ENCODE assay signal across 2 cellular contexts in genomic region chr19:11203194-11204075, GRCh38.
TF ChIP-seq lines count a peak whose summit lies in the region.

No MANE protein-coding gene starts in this region.

TF ChIP-seq in SK-N-SH treated with all-trans-retinoic acid at 6 μM for 48 hours, 23 proteins besides CTCF, POLR2A, EP300 and RAD21:
- TF ChIP-seq ISL1 (CRISPR knock-in tag; IDR thresholded peaks at IDR 0.05): no peak
- TF ChIP-seq PATZ1 (CRISPR knock-in tag; IDR thresholded peaks at IDR 0.05; ENCODE audit: borderline replicate concordance): peak; percentile 11; the same call in 1 of the 2 replicates
- TF ChIP-seq BACH2 (CRISPR knock-in tag; IDR thresholded peaks at IDR 0.05; ENCODE audit: borderline replicate concordance): no peak
TF ChIP-seq in SK-N-SH treated with all-trans-retinoic acid at 6 μM for 48 hours: peak in this region for 1.

TF ChIP-seq in K562, 482 proteins besides CTCF, POLR2A, EP300 and RAD21 (continues in another document):
- TF ChIP-seq GATA2 (CRISPR knock-in tag; IDR thresholded peaks at IDR 0.05) (peak; percentile 27; the same call in 1 of the 2 replicates), L3MBTL2 (IDR thresholded peaks at IDR 0.05) (0 out of 2 replicates have a peak, but pooled peaks have one; percentile 16), MAZ (CRISPR knock-in tag; conservative IDR thresholded peaks at IDR 0.05 in 1 of 2, IDR thresholded peaks at IDR 0.05 in 1 of 2) (peak; percentile 45 to 71; a peak in 3 of 4 replicates), ARID2 (IDR thresholded peaks at IDR 0.05) (peak; percentile 74; the same call in 1 of the 2 replicates), BRCA1 (IDR thresholded peaks at IDR 0.05) (no peak), BRCA1 (CRISPR knock-in tag; IDR thresholded peaks at IDR 0.05) (no peak), LEF1 (IDR thresholded peaks at IDR 0.05) (no peak), HCFC1 (IDR thresholded peaks at IDR 0.05; ENCODE audit: low read depth, low read length) (no peak), CSDE1 (IDR thresholded peaks at IDR 0.05) (no peak), DNMT1 (IDR thresholded peaks at IDR 0.05) (no peak), GTF2E2 (tag; IDR thresholded peaks at IDR 0.05) (no peak), ZSCAN29 (IDR thresholded peaks at IDR 0.05) (no peak), RFX1 (IDR thresholded peaks at IDR 0.05) (no peak), ZNF780A (CRISPR knock-in tag; IDR thresholded peaks at IDR 0.05) (no peak), ZNF395 (CRISPR knock-in tag; IDR thresholded peaks at IDR 0.05) (peak; percentile 56; the same call in 1 of the 2 replicates), CBX2 (IDR thresholded peaks at IDR 0.05; ENCODE audit: insufficient read depth, low read length, poor library complexity, severe bottlenecking) (no peak), ZNF280A (IDR thresholded peaks at IDR 0.05; ENCODE audit: low read depth, partially characterized antibody) (no peak), CHD7 (IDR thresholded peaks at IDR 0.05; ENCODE audit: low read depth, low read length) (no peak), MEF2D (tag; conservative IDR thresholded peaks at IDR 0.05; ENCODE audit: low read depth) (peak; percentile 80), TCF3 (CRISPR knock-in tag; IDR thresholded peaks at IDR 0.05) (no peak; the same call in 1 of the 2 replicates), C11orf30 (IDR thresholded peaks at IDR 0.05; ENCODE audit: low read depth) (no peak), MYBL2 (IDR thresholded peaks at IDR 0.05; ENCODE audit: low read depth) (no peak), MYBL2 (CRISPR knock-in tag; IDR thresholded peaks at IDR 0.05; ENCODE audit: borderline replicate concordance) (no peak), MAFF (IDR thresholded peaks at IDR 0.05; ENCODE audit: low read length) (no peak), STAT5A (IDR thresholded peaks at IDR 0.05; ENCODE audit: borderline replicate concordance, low read length) (no peak), PRMT5 (CRISPR knock-in tag; IDR thresholded peaks at IDR 0.05) (no peak), ZFPM2 (CRISPR knock-in tag; IDR thresholded peaks at IDR 0.05) (no peak), POLR2AphosphoS2 (IDR thresholded peaks at IDR 0.05; ENCODE audit: low read length) (no peak), KLF13 (tag; IDR thresholded peaks at IDR 0.05; ENCODE audit: borderline replicate concordance, low read depth) (no peak), NR3C1 (CRISPR knock-in tag; IDR thresholded peaks at IDR 0.05) (no peak), SMARCA5 (IDR thresholded peaks at IDR 0.05) (no peak), HDAC1 (IDR thresholded peaks at IDR 0.05) (no peak; a peak in 1 of 4 replicates), ZMIZ1 (IDR thresholded peaks at IDR 0.05; ENCODE audit: low read depth in 2 of 2, low read length in 2 of 2) (no peak), ZBTB33 (CRISPR knock-in tag; IDR thresholded peaks at IDR 0.05) (no peak; the same call in 1 of the 2 replicates), ZNF143 (CRISPR knock-in tag; IDR thresholded peaks at IDR 0.05) (no peak), GATAD2B (IDR thresholded peaks at IDR 0.05; ENCODE audit: borderline replicate concordance) (no peak), ZNF384 (IDR thresholded peaks at IDR 0.05; ENCODE audit: low read depth, low read length) (no peak), SRSF1 (IDR thresholded peaks at IDR 0.05; ENCODE audit: low read depth, low read length) (no peak), SMAD2 (IDR thresholded peaks at IDR 0.05; ENCODE audit: low read depth, low read length) (no peak), POLR2G (IDR thresholded peaks at IDR 0.05; ENCODE audit: low read depth, low read length) (no peak), GABPB1 (CRISPR knock-in tag; IDR thresholded peaks at IDR 0.05) (no peak), PHF8 (IDR thresholded peaks at IDR 0.05; ENCODE audit: borderline replicate concordance, low read length) (no peak), MTF1 (CRISPR knock-in tag; IDR thresholded peaks at IDR 0.05; ENCODE audit: borderline replicate concordance) (no peak)
